Comparison of ENCODE assay signal across 8 cellular contexts in the genomic region with DNA sequence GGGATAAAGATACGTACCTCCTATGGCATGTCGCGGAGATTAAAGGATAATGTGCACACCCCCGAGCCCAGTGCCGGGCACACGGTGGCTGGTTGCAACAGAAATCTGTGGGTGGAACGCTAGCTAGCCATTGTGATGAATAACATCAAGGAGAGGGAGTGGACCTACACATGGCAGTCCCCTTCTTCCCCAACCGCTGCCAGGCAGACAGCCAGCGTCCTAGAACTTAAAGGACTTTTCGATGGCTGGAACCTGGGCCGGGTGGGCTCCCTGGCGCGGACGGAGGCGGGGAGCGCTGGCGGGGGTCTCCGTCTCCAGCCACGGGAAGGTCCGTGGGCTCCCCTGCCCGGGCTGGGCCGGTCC. TPM values are rescaled to one million over a fixed set of nuclear protein-coding genes. Genes with fewer than 3 reads are reported as not detected.
DNase-seq lines count a peak whose midpoint lies in the region; ATAC-seq and TF ChIP-seq lines count a peak whose summit lies in the region.

No MANE protein-coding gene starts in this region.

- WGBS in tibial nerve, 2 donors: 4 to 6% methylated on average over 10 to 22 of the region's 22 CpGs

- H3K4me1 ChIP-seq in HEK293 (ENCODE audit: control insufficient read depth, insufficient read depth, low read length) (peaks cover 25% of the 10 kb centered on the region), tibial nerve (peaks cover 0 to 27% (median 4%) of the 10 kb centered on the region in 4 donors)

- TF ChIP-seq CTCF in AG04450 (IDR thresholded peaks at IDR 0.05; ENCODE audit: low read depth, low read length) (no peak), HEK293 (tag by site-specific recombination; IDR thresholded peaks at IDR 0.05) (no peak), tibial nerve (IDR thresholded peaks at IDR 0.05) (no peak)

- no peaks in the 10 kb centered on the region; the same call in 1 of the 2 replicates for H3K9me3 ChIP-seq in AG04450 (ENCODE audit: control insufficient read depth, insufficient read depth, low read length)
- H3K9me3 ChIP-seq in HEK293 (ENCODE audit: control insufficient read depth, insufficient read depth, low read depth, low read length): no peaks in the 10 kb centered on the region
- no peaks in the 10 kb centered on the region for H3K9me3 ChIP-seq in tibial nerve

- no peak for DNase-seq in AG04450 (ENCODE audit: low read depth, low spot score)
- no peak for DNase-seq in tibial nerve (ENCODE audit: low spot score in 2 of 2)
- DNase-seq in ureter (ENCODE audit: low spot score): no peak
- DNase-seq in NCI-H1092 treated with DMSO at 0.1 percent for 48 hours (lab: John Stamatoyannopoulos, UW): no peak

- TF ChIP-seq POLR2A in tibial nerve (IDR thresholded peaks at IDR 0.05): no peak

- no peak for ATAC-seq in GM21526 (IDR thresholded peaks at IDR 0.05; ENCODE audit: low FRiP score, unreplicated experiment)

- CTCF ChIA-PET in AG04450 (lab: Charles Lee) (no interaction called here), HEK293 (lab: Yijun Ruan, JAX) (no interaction called here)

- TF ChIP-seq EP300 in tibial nerve (IDR thresholded peaks at IDR 0.05): no peak

- H3K27me3 ChIP-seq in AG04450 (ENCODE audit: control insufficient read depth, insufficient read depth, low read length) (peaks cover 16% of the 10 kb centered on the region), layer of hippocampus (ENCODE audit: control insufficient read depth, insufficient read depth, low read length) (no peaks in the 10 kb centered on the region), tibial nerve (peaks cover 0 to 38% of the 10 kb centered on the region in 2 donors)

- H3K36me3 ChIP-seq in HEK293 (ENCODE audit: control insufficient read depth in 2 of 2, insufficient read depth in 1 of 2, low read length in 2 of 2) (no peaks in the 10 kb centered on the region), tibial nerve (no peaks in the 10 kb centered on the region)

- POLR2A ChIA-PET in AG04450 (lab: Yijun Ruan, JAX): no interaction called here
- POLR2A ChIA-PET in HEK293 (lab: Yijun Ruan, JAX): no interaction called here

- H3K27ac ChIP-seq in AG04450 (ENCODE audit: low read depth, low read length) (no peak overlapping the region), HEK293 (ENCODE audit: extremely low read depth, low read depth, low read length) (peak overlapping the region; percentile 99), angular gyrus (ENCODE audit: low read depth, low read length) (peak overlapping the region; percentile 59), layer of hippocampus (ENCODE audit: low read depth, low read length) (peak overlapping the region; percentile 12), tibial nerve (peak overlapping the region in 2 of 4 donors; percentile 66 to 82)

- peak overlapping the region; percentile 67 for H3K4me3 ChIP-seq in AG04450 (ENCODE audit: low read depth, low read length)
- H3K4me3 ChIP-seq in HEK293 (ENCODE audit: low read depth, low read length): peak overlapping the region; percentile 72
- peak overlapping the region; percentile 55 to 83 (median 59) for H3K4me3 ChIP-seq in tibial nerve

TF ChIP-seq in HEK293, 187 proteins besides CTCF, POLR2A, EP300 and RAD21:
- TF ChIP-seq ZNF335 (tag by site-specific recombination; conservative IDR thresholded peaks at IDR 0.05): peak; percentile 46
- TF ChIP-seq ZBTB48 (tag by site-specific recombination; IDR thresholded peaks at IDR 0.05): peak; percentile 85
- TF ChIP-seq, protein P1, sequence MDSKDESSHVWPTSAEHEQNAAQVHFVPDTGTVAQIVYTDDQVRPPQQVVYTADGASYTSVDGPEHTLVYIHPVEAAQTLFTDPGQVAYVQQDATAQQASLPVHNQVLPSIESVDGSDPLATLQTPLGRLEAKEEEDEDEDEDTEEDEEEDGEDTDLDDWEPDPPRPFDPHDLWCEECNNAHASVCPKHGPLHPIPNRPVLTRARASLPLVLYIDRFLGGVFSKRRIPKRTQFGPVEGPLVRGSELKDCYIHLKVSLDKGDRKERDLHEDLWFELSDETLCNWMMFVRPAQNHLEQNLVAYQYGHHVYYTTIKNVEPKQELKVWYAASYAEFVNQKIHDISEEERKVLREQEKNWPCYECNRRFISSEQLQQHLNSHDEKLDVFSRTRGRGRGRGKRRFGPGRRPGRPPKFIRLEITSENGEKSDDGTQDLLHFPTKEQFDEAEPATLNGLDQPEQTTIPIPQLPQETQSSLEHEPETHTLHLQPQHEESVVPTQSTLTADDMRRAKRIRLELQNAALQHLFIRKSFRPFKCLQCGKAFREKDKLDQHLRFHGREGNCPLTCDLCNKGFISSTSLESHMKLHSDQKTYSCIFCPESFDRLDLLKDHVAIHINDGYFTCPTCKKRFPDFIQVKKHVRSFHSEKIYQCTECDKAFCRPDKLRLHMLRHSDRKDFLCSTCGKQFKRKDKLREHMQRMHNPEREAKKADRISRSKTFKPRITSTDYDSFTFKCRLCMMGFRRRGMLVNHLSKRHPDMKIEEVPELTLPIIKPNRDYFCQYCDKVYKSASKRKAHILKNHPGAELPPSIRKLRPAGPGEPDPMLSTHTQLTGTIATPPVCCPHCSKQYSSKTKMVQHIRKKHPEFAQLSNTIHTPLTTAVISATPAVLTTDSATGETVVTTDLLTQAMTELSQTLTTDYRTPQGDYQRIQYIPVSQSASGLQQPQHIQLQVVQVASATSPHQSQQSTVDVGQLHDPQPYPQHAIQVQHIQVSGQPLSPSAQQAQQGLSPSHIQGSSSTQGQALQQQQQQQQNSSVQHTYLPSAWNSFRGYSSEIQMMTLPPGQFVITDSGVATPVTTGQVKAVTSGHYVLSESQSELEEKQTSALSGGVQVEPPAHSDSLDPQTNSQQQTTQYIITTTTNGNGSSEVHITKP (tag by site-specific recombination; IDR thresholded peaks at IDR 0.05): peak; percentile 56
- TF ChIP-seq, protein P2, sequence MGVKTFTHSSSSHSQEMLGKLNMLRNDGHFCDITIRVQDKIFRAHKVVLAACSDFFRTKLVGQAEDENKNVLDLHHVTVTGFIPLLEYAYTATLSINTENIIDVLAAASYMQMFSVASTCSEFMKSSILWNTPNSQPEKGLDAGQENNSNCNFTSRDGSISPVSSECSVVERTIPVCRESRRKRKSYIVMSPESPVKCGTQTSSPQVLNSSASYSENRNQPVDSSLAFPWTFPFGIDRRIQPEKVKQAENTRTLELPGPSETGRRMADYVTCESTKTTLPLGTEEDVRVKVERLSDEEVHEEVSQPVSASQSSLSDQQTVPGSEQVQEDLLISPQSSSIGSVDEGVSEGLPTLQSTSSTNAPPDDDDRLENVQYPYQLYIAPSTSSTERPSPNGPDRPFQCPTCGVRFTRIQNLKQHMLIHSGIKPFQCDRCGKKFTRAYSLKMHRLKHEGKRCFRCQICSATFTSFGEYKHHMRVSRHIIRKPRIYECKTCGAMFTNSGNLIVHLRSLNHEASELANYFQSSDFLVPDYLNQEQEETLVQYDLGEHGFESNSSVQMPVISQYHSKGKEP (tag by site-specific recombination; IDR thresholded peaks at IDR 0.05): no peak
- peak; percentile 70 for TF ChIP-seq ZFHX2 (tag by site-specific recombination; conservative IDR thresholded peaks at IDR 0.05)
- TF ChIP-seq, protein P3, sequence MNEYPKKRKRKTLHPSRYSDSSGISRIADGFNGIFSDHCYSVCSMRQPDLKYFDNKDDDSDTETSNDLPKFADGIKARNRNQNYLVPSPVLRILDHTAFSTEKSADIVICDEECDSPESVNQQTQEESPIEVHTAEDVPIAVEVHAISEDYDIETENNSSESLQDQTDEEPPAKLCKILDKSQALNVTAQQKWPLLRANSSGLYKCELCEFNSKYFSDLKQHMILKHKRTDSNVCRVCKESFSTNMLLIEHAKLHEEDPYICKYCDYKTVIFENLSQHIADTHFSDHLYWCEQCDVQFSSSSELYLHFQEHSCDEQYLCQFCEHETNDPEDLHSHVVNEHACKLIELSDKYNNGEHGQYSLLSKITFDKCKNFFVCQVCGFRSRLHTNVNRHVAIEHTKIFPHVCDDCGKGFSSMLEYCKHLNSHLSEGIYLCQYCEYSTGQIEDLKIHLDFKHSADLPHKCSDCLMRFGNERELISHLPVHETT (tag by site-specific recombination; IDR thresholded peaks at IDR 0.05): no peak
- TF ChIP-seq ZNF155 (tag by site-specific recombination; IDR thresholded peaks at IDR 0.05): no peak
- TF ChIP-seq ZNF175 (tag by site-specific recombination; IDR thresholded peaks at IDR 0.05): no peak
- TF ChIP-seq KLF9 (tag by site-specific recombination; IDR thresholded peaks at IDR 0.05; ENCODE audit: low read depth): no peak
- 0 out of 2 replicates have a peak, but pooled peaks have one; percentile 7 for TF ChIP-seq EGR2 (tag by site-specific recombination; IDR thresholded peaks at IDR 0.05; ENCODE audit: low read depth)
- no peak for TF ChIP-seq ZNF48 (tag by site-specific recombination; IDR thresholded peaks at IDR 0.05)

RNA-seq across cellular contexts. Expression of a gene that starts 0.3 kb away (rescaled TPM):
- 3.5 and 4.4 TPM in 2 replicates for polyA plus RNA-seq in AG04450 (2011; rRNA removed)
- 6.6 and 6.8 TPM in 2 replicates for polyA minus RNA-seq in AG04450 (2011; rRNA and poly(A)+ RNA removed)
- total RNA-seq in tibial nerve (10 to 100 TPM in 2 of 4 donors, 1 to 10 TPM in 2; 7.4 to 15.9 (median 10.0) TPM), ureter (14.2 TPM)
